Comparison of ENCODE assay signal across 8 cellular contexts in genomic region chr22:26672590-26673468, GRCh38. TPM values are rescaled to one million over a fixed set of nuclear protein-coding genes. Genes with fewer than 3 reads are reported as not detected.
A peak's percentile ranks its signal among the peaks of the same experiment; 100 is the strongest.
DNase-seq lines count a peak whose midpoint lies in the region; ATAC-seq, FAIRE-seq and TF ChIP-seq lines count a peak whose summit lies in the region.

No MANE protein-coding gene starts in this region.

- H4K20me1 ChIP-seq in BLaER1 treated with 17β-estradiol and CSF1 and Interleukin-3, amounts not matched to agents 10 nM and 100 nM, result peaks cover 0 to 8% (median 5%) of the 10 kb centered on the region in 11 experiments; a peak in 10 of 22 replicates
- no peaks in the 10 kb centered on the region for H4K20me1 ChIP-seq in HepG2 (ENCODE audit: insufficient read depth, low read length)

- TF ChIP-seq RAD21 in HepG2 (CRISPR knock-in tag; IDR thresholded peaks at IDR 0.05), result no peak

- peak overlapping the region; percentile 89 to 98 (median 95) for H3K27ac ChIP-seq in BLaER1 treated with 17β-estradiol and CSF1 and Interleukin-3, amounts not matched to agents 10 nM and 100 nM
- peak overlapping the region; percentile 40 for H3K27ac ChIP-seq in HepG2 (ENCODE audit: extremely low read length, insufficient read depth, low read length)

- peak overlapping the region; percentile 88 to 94 (median 92) for H3K9ac ChIP-seq in BLaER1 treated with 17β-estradiol and CSF1 and Interleukin-3, amounts not matched to agents 10 nM and 100 nM
- peak overlapping the region; percentile 45; the same call in 1 of the 2 replicates for H3K9ac ChIP-seq in HepG2 (ENCODE audit: insufficient read depth, low read depth, low read length)

- H3K4me1 ChIP-seq in BLaER1 treated with 17β-estradiol and CSF1 and Interleukin-3, amounts not matched to agents 10 nM and 100 nM, result peaks cover 71 to 93% (median 84%) of the 10 kb centered on the region in 10 experiments
- peaks cover 14% of the 10 kb centered on the region for H3K4me1 ChIP-seq in HepG2 (ENCODE audit: insufficient read depth, low read length)

- 15% methylated on average over 23 of the region's 36 CpGs for WGBS in HepG2 (ENCODE audit: low lambda C conversion rate)

- TF ChIP-seq POLR2A in HepG2 (IDR thresholded peaks at IDR 0.05; ENCODE audit: insufficient read depth in 1 of 2, low read depth in 2 of 2, low read length in 2 of 2), result peak in 1 of 2 experiments; percentile 50; a peak in 1 of 4 replicates

- TSS peak; percentile 67 for BruUV-seq in HepG2 (replicated peaks; lab: Mats Ljungman, UMichigan)

- H2AFZ ChIP-seq in HepG2 (ENCODE audit: low read length), result peak overlapping the region; percentile 86

- in situ Hi-C loops in HepG2 (cut with HindIII; ENCODE audit: extremely low pct_ligation_motif_present, low pct_unique_long_range_greater_than_20kb), result no loop called here

- TF ChIP-seq CTCF in HepG2 (CRISPR knock-in tag; IDR thresholded peaks at IDR 0.05), result peak; percentile 30; the same call in 1 of the 2 replicates

- H3K4me3 ChIP-seq in BLaER1 treated with 17β-estradiol and CSF1 and Interleukin-3, amounts not matched to agents 10 nM and 100 nM, result peak overlapping the region; percentile 71 to 90 (median 84)
- peak overlapping the region; percentile 43 to 71 (median 52) for H3K4me3 ChIP-seq in HepG2 (replicated peaks in 1 of 3; ENCODE audit: insufficient read depth in 1 of 3, low read depth in 2 of 3, low read length in 3 of 3)

- intact Hi-C loops in HepG2 (cut with micrococcal nuclease; ENCODE audit: unreplicated experiment), result no loop called here

- H3K4me2 ChIP-seq in BLaER1 treated with 17β-estradiol and CSF1 and Interleukin-3, amounts not matched to agents 10 nM and 100 nM, result peak overlapping the region; percentile 95 to 100 (median 99)
- H3K4me2 ChIP-seq in HepG2 (ENCODE audit: low read depth, low read length), result peak overlapping the region; percentile 80

- H3K9me3 ChIP-seq in BLaER1 treated with 17β-estradiol and CSF1 and Interleukin-3, amounts not matched to agents 10 nM and 100 nM (replicated peaks in 1 of 11), result no peaks in the 10 kb centered on the region
- peaks cover 17% of the 10 kb centered on the region for H3K9me3 ChIP-seq in HepG2 (ENCODE audit: low read length)

- POLR2A ChIA-PET in HepG2 (lab: Yijun Ruan, JAX), result no interaction called here

- TF ChIP-seq EP300 in HepG2 (IDR thresholded peaks at IDR 0.05; ENCODE audit: low read depth in 2 of 2, low read length in 2 of 2) (no peak), HepG2 (CRISPR knock-in tag; IDR thresholded peaks at IDR 0.05; ENCODE audit: borderline replicate concordance) (no peak)

- peaks cover 0 to 15% (median 0%) of the 10 kb centered on the region in 11 experiments; a peak in 2 of 22 replicates for H3K36me3 ChIP-seq in BLaER1 treated with 17β-estradiol and CSF1 and Interleukin-3, amounts not matched to agents 10 nM and 100 nM
- H3K36me3 ChIP-seq in HepG2 (replicated peaks in 1 of 2; ENCODE audit: control insufficient read depth in 1 of 2, insufficient read depth in 2 of 2, low read length in 2 of 2), result no peaks in the 10 kb centered on the region

- no peaks in the 10 kb centered on the region for H3K27me3 ChIP-seq in BLaER1 treated with 17β-estradiol and CSF1 and Interleukin-3, amounts not matched to agents 10 nM and 100 nM
- H3K27me3 ChIP-seq in HepG2 (ENCODE audit: control insufficient read depth in 1 of 2, insufficient read depth in 2 of 2, low read length in 2 of 2), result peaks cover 0 to 7% of the 10 kb centered on the region in 2 experiments; a peak in 1 of 5 replicates

- FAIRE-seq in HepG2 (lab: Jason Lieb, UNC), result no peak

- H3K79me2 ChIP-seq in HepG2 (ENCODE audit: insufficient read depth, low read length), result no peaks in the 10 kb centered on the region

- DNase-seq in GM19238 (ENCODE audit: insufficient read length, low spot score) (peak; percentile 79), NCI-H69 (lab: John Stamatoyannopoulos, UW) (peak; percentile 99), dedifferentiated amniotic fluid mesenchymal stem cell (ENCODE audit: extremely low spot score) (peak; percentile 92), HepG2 (ENCODE audit: low spot score) (peak; percentile 62)
- DNase-seq in activated CD4-positive, alpha-beta T cell treated with anti-CD3 and anti-CD28 coated beads, Interleukin-2, amount 50 U/mL, for 1 hour, result peak; percentile 84
- DNase-seq in stimulated activated CD4-positive, alpha-beta T cell treated with anti-CD3 and anti-CD28 coated beads, Interleukin-2, amount 100 ng/mL, for 48 hours, result peak; percentile 84 to 87

- ATAC-seq in HG03439 (IDR thresholded peaks at IDR 0.05; ENCODE audit: unreplicated experiment) (peak; percentile 62), HepG2 (peak; percentile 66)

- CTCF ChIA-PET in HepG2 (lab: Yijun Ruan, JAX; ENCODE audit: low intra/inter-chr PET ratio, low total read pairs), result no interaction called here

RNA-seq across cellular contexts. Expression of gene MIAT, which starts 15.4 kb away (rescaled TPM):
- total RNA-seq in HepG2 (2016; rRNA removed; fragmentation: Illumina TruSeq; extraction: Trizol), result 0.04 TPM in 1 of 2 replicates, not detected in the other
- total RNA-seq in HepG2 (2016; cell fraction: cytosol; rRNA removed; fragmentation: Illumina TruSeq; extraction: Trizol; ENCODE audit: low read depth), result not detected in 2 replicates
- 0.03 and 0.06 TPM in 2 replicates for total RNA-seq in HepG2 (2016; cell fraction: insoluble cytoplasmic fraction; rRNA removed; fragmentation: Illumina TruSeq; extraction: Trizol)
- 0.03 TPM in 2 replicates for total RNA-seq in HepG2 (2016; cell fraction: membrane; rRNA removed; fragmentation: Illumina TruSeq; extraction: Trizol)
- 0.22 TPM in 2 replicates for total RNA-seq in HepG2 (2016; cell fraction: nucleus; rRNA removed; fragmentation: Illumina TruSeq; extraction: Trizol)
- polyA plus RNA-seq in HepG2 (2011; rRNA removed), result under 0.01 TPM in 1 of 2 replicates, not detected in the other
- 0.01 TPM in 1 of 2 replicates, not detected in the other for polyA plus RNA-seq in HepG2 (2011; cell fraction: cytosol; rRNA removed)
- 0.02 and 0.03 TPM in 2 replicates for polyA plus RNA-seq in HepG2 (2011; cell fraction: nucleus; rRNA removed)
- not detected in 2 replicates for polyA plus RNA-seq in HepG2 (2012)
- polyA plus RNA-seq in HepG2 (2016; cell fraction: cytosol; fragmentation: Illumina TruSeq; extraction: Trizol; ENCODE audit: low read depth), result not detected in 2 replicates
- not detected in 2 replicates for polyA plus RNA-seq in HepG2 (2016; cell fraction: insoluble cytoplasmic fraction; fragmentation: Illumina TruSeq; extraction: Trizol; ENCODE audit: low read depth)
- not detected in 2 replicates for polyA plus RNA-seq in HepG2 (2016; cell fraction: membrane; fragmentation: Illumina TruSeq; extraction: Trizol; ENCODE audit: low read depth)
- polyA plus RNA-seq in HepG2 (2016; cell fraction: nucleus; fragmentation: Illumina TruSeq; extraction: Trizol; ENCODE audit: insufficient read depth, low read depth), result not detected in 2 replicates
- 0.02 and 0.14 TPM in 2 replicates for polyA minus RNA-seq in HepG2 (2011; rRNA and poly(A)+ RNA removed; ENCODE audit: low replicate concordance)
- polyA minus RNA-seq in HepG2 (2011; cell fraction: cytosol; rRNA and poly(A)+ RNA removed), result not detected in 2 replicates
- 0.13 and 0.25 TPM in 2 replicates for polyA minus RNA-seq in HepG2 (2011; cell fraction: nucleus; rRNA and poly(A)+ RNA removed)

RNA-seq across cellular contexts. Expression of gene CRYBA4, which starts 51.1 kb away (rescaled TPM):
- not detected in 2 replicates for total RNA-seq in HepG2 (2016; rRNA removed; fragmentation: Illumina TruSeq; extraction: Trizol)
- total RNA-seq in HepG2 (2016; cell fraction: cytosol; rRNA removed; fragmentation: Illumina TruSeq; extraction: Trizol; ENCODE audit: low read depth), result not detected in 2 replicates
- total RNA-seq in HepG2 (2016; cell fraction: insoluble cytoplasmic fraction; rRNA removed; fragmentation: Illumina TruSeq; extraction: Trizol), result not detected in 2 replicates
- total RNA-seq in HepG2 (2016; cell fraction: membrane; rRNA removed; fragmentation: Illumina TruSeq; extraction: Trizol), result not detected in 2 replicates
- not detected in 2 replicates for total RNA-seq in HepG2 (2016; cell fraction: nucleus; rRNA removed; fragmentation: Illumina TruSeq; extraction: Trizol)
- not detected in 2 replicates for polyA plus RNA-seq in HepG2 (2011; rRNA removed)
- polyA plus RNA-seq in HepG2 (2011; cell fraction: cytosol; rRNA removed), result not detected in 2 replicates
- polyA plus RNA-seq in HepG2 (2011; cell fraction: nucleus; rRNA removed), result not detected in 2 replicates
- not detected in 2 replicates for polyA plus RNA-seq in HepG2 (2012)
- polyA plus RNA-seq in HepG2 (2016; cell fraction: cytosol; fragmentation: Illumina TruSeq; extraction: Trizol; ENCODE audit: low read depth), result not detected in 2 replicates
- polyA plus RNA-seq in HepG2 (2016; cell fraction: insoluble cytoplasmic fraction; fragmentation: Illumina TruSeq; extraction: Trizol; ENCODE audit: low read depth), result not detected in 2 replicates
- polyA plus RNA-seq in HepG2 (2016; cell fraction: membrane; fragmentation: Illumina TruSeq; extraction: Trizol; ENCODE audit: low read depth), result not detected in 2 replicates
- not detected in 2 replicates for polyA plus RNA-seq in HepG2 (2016; cell fraction: nucleus; fragmentation: Illumina TruSeq; extraction: Trizol; ENCODE audit: insufficient read depth, low read depth)
- not detected in 2 replicates for polyA minus RNA-seq in HepG2 (2011; rRNA and poly(A)+ RNA removed; ENCODE audit: low replicate concordance)
- polyA minus RNA-seq in HepG2 (2011; cell fraction: cytosol; rRNA and poly(A)+ RNA removed), result not detected in 2 replicates
- not detected in 2 replicates for polyA minus RNA-seq in HepG2 (2011; cell fraction: nucleus; rRNA and poly(A)+ RNA removed)

RNA-seq across cellular contexts. Expression of gene CRYBB1, which starts 55.0 kb away (rescaled TPM):
- not detected in 2 replicates for total RNA-seq in HepG2 (2016; rRNA removed; fragmentation: Illumina TruSeq; extraction: Trizol)
- total RNA-seq in HepG2 (2016; cell fraction: cytosol; rRNA removed; fragmentation: Illumina TruSeq; extraction: Trizol; ENCODE audit: low read depth), result not detected in 2 replicates
- not detected in 2 replicates for total RNA-seq in HepG2 (2016; cell fraction: insoluble cytoplasmic fraction; rRNA removed; fragmentation: Illumina TruSeq; extraction: Trizol)
- not detected in 2 replicates for total RNA-seq in HepG2 (2016; cell fraction: membrane; rRNA removed; fragmentation: Illumina TruSeq; extraction: Trizol)
- not detected in 2 replicates for total RNA-seq in HepG2 (2016; cell fraction: nucleus; rRNA removed; fragmentation: Illumina TruSeq; extraction: Trizol)
- not detected in 2 replicates for polyA plus RNA-seq in HepG2 (2011; rRNA removed)
- polyA plus RNA-seq in HepG2 (2011; cell fraction: cytosol; rRNA removed), result not detected in 2 replicates
- not detected in 2 replicates for polyA plus RNA-seq in HepG2 (2011; cell fraction: nucleus; rRNA removed)
- not detected in 2 replicates for polyA plus RNA-seq in HepG2 (2012)
- polyA plus RNA-seq in HepG2 (2016; cell fraction: cytosol; fragmentation: Illumina TruSeq; extraction: Trizol; ENCODE audit: low read depth), result not detected in 2 replicates
- not detected in 2 replicates for polyA plus RNA-seq in HepG2 (2016; cell fraction: insoluble cytoplasmic fraction; fragmentation: Illumina TruSeq; extraction: Trizol; ENCODE audit: low read depth)
- polyA plus RNA-seq in HepG2 (2016; cell fraction: membrane; fragmentation: Illumina TruSeq; extraction: Trizol; ENCODE audit: low read depth), result not detected in 2 replicates
- not detected in 2 replicates for polyA plus RNA-seq in HepG2 (2016; cell fraction: nucleus; fragmentation: Illumina TruSeq; extraction: Trizol; ENCODE audit: insufficient read depth, low read depth)
- polyA minus RNA-seq in HepG2 (2011; rRNA and poly(A)+ RNA removed; ENCODE audit: low replicate concordance), result not detected in 2 replicates
- not detected in 2 replicates for polyA minus RNA-seq in HepG2 (2011; cell fraction: cytosol; rRNA and poly(A)+ RNA removed)
- polyA minus RNA-seq in HepG2 (2011; cell fraction: nucleus; rRNA and poly(A)+ RNA removed), result not detected in 2 replicates

Comparison
In these comparisons a context has a peak if more than half of its experiments do, and no peak if none do; other contexts are left out.
1. Peak in every context shown above with its lines: DNase-seq, ATAC-seq, H3K4me3 ChIP-seq and H3K27ac ChIP-seq.